Comparison of ENCODE assay signal across 21 cellular contexts in genomic region chr13:111914241-111915103, GRCh38.
"Had no signal": no experiment of that assay in that cellular context is flagged by ENCODE, and none has a peak within 500 bp of the region (broad histone marks: within the 10 kb centered on the region; RNA-seq: fewer than 3 reads in every experiment).

No MANE protein-coding gene starts in this region.

- H3K4me1 ChIP-seq: heart left ventricle, left ventricle myocardium inferior, right lobe of liver, stomach, transverse colon had no signal

- H3K4me1 Mint-ChIP-seq: activated CD4-positive, alpha-beta memory T cell treated with anti-CD3 and anti-CD28 coated beads, Interleukin-2, amount 10 ng/mL, durations not matched to agents 7 days and 5 days; activated CD4-positive, alpha-beta T cell treated with anti-CD3 and anti-CD28 coated beads, Interleukin-2, amount 10 ng/mL, durations not matched to agents 24 days and 14 days; activated naive CD8-positive, alpha-beta T cell treated with anti-CD3 and anti-CD28 coated beads for 36 hours; naive thymus-derived CD4-positive, alpha-beta T cell; stimulated activated memory B cell treated with anti-CD40 and anti-IgM and Interleukin-4, amounts not matched to agents 10 μg/mL and 1 μg/mL and 100 μg/mL, for 72 hours had no signal

- H3K4me3 ChIP-seq: dorsolateral prefrontal cortex, heart left ventricle, left ventricle myocardium inferior, ovary, right lobe of liver, stomach, transverse colon had no signal

- H3K27ac ChIP-seq: dorsolateral prefrontal cortex, heart left ventricle, left ventricle myocardium inferior, ovary, right lobe of liver, stomach, transverse colon had no signal

- DNase-seq: activated CD4-positive, alpha-beta memory T cell treated with anti-CD3 and anti-CD28 coated beads, Interleukin-2, amount 10 ng/mL, durations not matched to agents 7 days and 5 days; activated CD4-positive, alpha-beta T cell treated with anti-CD3 and anti-CD28 coated beads, Interleukin-2, amount 10 ng/mL, durations not matched to agents 24 days and 14 days; activated naive CD4-positive, alpha-beta T cell treated with Interleukin-2 at 50 U/mL for 16 hours; activated naive CD8-positive, alpha-beta T cell treated with anti-CD3 and anti-CD28 coated beads for 36 hours; activated T-cell treated with anti-CD3 and anti-CD28 coated beads, Interleukin-2, amount 50 U/mL, for 48 hours; central memory CD4-positive, alpha-beta T cell; kidney; left ventricle myocardium inferior; right lobe of liver; small intestine; stimulated activated CD4-positive, alpha-beta T cell treated with anti-CD3 and anti-CD28 coated beads, Interleukin-15, amount 100 ng/mL, for 24 hours; stomach; T1000; transverse colon had no signal

- H3K27ac Mint-ChIP-seq: activated CD4-positive, alpha-beta memory T cell treated with anti-CD3 and anti-CD28 coated beads, Interleukin-2, amount 10 ng/mL, durations not matched to agents 7 days and 5 days; activated CD4-positive, alpha-beta T cell treated with anti-CD3 and anti-CD28 coated beads, Interleukin-2, amount 10 ng/mL, durations not matched to agents 24 days and 14 days; activated naive CD8-positive, alpha-beta T cell treated with anti-CD3 and anti-CD28 coated beads for 36 hours; naive thymus-derived CD4-positive, alpha-beta T cell; stimulated activated memory B cell treated with anti-CD40 and anti-IgM and Interleukin-4, amounts not matched to agents 10 μg/mL and 1 μg/mL and 100 μg/mL, for 72 hours; T-helper 1 cell treated with Interleukin-12 subunit alpha and Interleukin-12 subunit beta and Interleukin-4 antibody, amounts not matched to agents 30 μg/mL and 1 μg/mL, for 36 hours had no signal

- H3K36me3 ChIP-seq: heart left ventricle, left ventricle myocardium inferior, ovary, right lobe of liver, stomach, transverse colon had no signal

- H3K9me3 Mint-ChIP-seq: activated CD4-positive, alpha-beta memory T cell treated with anti-CD3 and anti-CD28 coated beads, Interleukin-2, amount 10 ng/mL, durations not matched to agents 7 days and 5 days; activated CD4-positive, alpha-beta T cell treated with anti-CD3 and anti-CD28 coated beads, Interleukin-2, amount 10 ng/mL, durations not matched to agents 24 days and 14 days; activated naive CD8-positive, alpha-beta T cell treated with anti-CD3 and anti-CD28 coated beads for 36 hours; neural crest cell; stimulated activated memory B cell treated with anti-CD40 and anti-IgM and Interleukin-4, amounts not matched to agents 10 μg/mL and 1 μg/mL and 100 μg/mL, for 72 hours; T-helper 1 cell treated with Interleukin-12 subunit alpha and Interleukin-12 subunit beta and Interleukin-4 antibody, amounts not matched to agents 30 μg/mL and 1 μg/mL, for 36 hours had no signal

- H3K4me3 Mint-ChIP-seq: activated CD4-positive, alpha-beta memory T cell treated with anti-CD3 and anti-CD28 coated beads, Interleukin-2, amount 10 ng/mL, durations not matched to agents 7 days and 5 days; activated CD4-positive, alpha-beta T cell treated with anti-CD3 and anti-CD28 coated beads, Interleukin-2, amount 10 ng/mL, durations not matched to agents 24 days and 14 days; activated naive CD8-positive, alpha-beta T cell treated with anti-CD3 and anti-CD28 coated beads for 36 hours; naive thymus-derived CD4-positive, alpha-beta T cell; neural crest cell; stimulated activated memory B cell treated with anti-CD40 and anti-IgM and Interleukin-4, amounts not matched to agents 10 μg/mL and 1 μg/mL and 100 μg/mL, for 72 hours; T-helper 1 cell treated with Interleukin-12 subunit alpha and Interleukin-12 subunit beta and Interleukin-4 antibody, amounts not matched to agents 30 μg/mL and 1 μg/mL, for 36 hours had no signal

- H3K36me3 Mint-ChIP-seq: activated naive CD8-positive, alpha-beta T cell treated with anti-CD3 and anti-CD28 coated beads for 36 hours; naive thymus-derived CD4-positive, alpha-beta T cell; stimulated activated memory B cell treated with anti-CD40 and anti-IgM and Interleukin-4, amounts not matched to agents 10 μg/mL and 1 μg/mL and 100 μg/mL, for 72 hours had no signal

- H3K27me3 Mint-ChIP-seq: activated CD4-positive, alpha-beta memory T cell treated with anti-CD3 and anti-CD28 coated beads, Interleukin-2, amount 10 ng/mL, durations not matched to agents 7 days and 5 days; activated CD4-positive, alpha-beta T cell treated with anti-CD3 and anti-CD28 coated beads, Interleukin-2, amount 10 ng/mL, durations not matched to agents 24 days and 14 days had no signal

- ATAC-seq: heart left ventricle; naive thymus-derived CD4-positive, alpha-beta T cell; right lobe of liver; stimulated activated memory B cell treated with anti-CD40 and anti-IgM and Interleukin-4, amounts not matched to agents 10 μg/mL and 1 μg/mL and 100 μg/mL, for 72 hours had no signal

- H3K9me3 ChIP-seq: heart left ventricle, left ventricle myocardium inferior, ovary, right lobe of liver, stomach, transverse colon had no signal

- H3K27me3 ChIP-seq: ovary, right lobe of liver, transverse colon had no signal
